Comparison of ENCODE assay signal across 8 cellular contexts in the genomic region with DNA sequence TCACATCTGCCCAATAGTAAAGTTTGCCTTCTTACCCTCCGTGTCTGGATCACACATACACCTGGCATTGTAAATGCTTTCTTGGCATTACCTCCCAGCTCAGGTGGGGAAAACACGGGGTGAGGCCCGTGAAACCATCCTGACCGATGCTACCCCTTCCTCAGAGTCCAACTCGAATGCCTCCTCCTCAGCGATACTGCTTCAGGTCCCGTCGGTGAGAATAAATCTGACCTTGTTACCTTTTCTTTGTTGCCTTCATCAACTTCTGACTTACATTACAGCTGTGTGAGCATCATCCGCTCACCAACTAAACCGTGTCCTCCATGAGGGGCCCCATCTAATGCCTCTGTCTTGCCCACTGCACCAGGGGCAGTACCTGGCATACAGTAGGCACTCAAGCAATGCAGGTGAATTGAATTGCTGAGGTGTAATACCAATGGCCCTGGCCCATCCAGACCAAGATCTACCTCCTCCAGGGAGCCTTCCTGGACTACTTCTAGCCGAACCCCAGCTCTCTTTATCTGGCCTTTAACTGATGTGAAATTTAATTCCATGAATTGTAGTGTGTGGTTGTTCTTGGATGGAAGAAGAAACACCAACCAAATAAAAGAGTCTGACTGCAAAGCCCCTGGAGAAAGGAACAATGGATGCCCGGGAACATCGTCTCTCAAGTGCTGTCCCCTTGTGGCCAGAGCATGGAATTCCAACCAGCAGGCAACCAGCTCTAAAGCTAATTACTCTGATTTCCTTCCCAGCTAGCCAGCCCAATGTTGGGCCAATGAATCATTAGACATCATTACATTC.
DNase-seq lines count a peak whose midpoint lies in the region; ATAC-seq and TF ChIP-seq lines count a peak whose summit lies in the region.

No MANE protein-coding gene starts in this region.

- CTCF ChIA-PET in A673 (lab: Charles Lee), result interaction anchor here (0.6 to 1.0 kb wide), 3 partner anchors 19 to 503 kb away, joined by 4 to 6 read pairs (median 4); no protein-coding TSS in a partner anchor
- CTCF ChIA-PET in CD8-positive, alpha-beta memory T cell (lab: Charles Lee), result interaction anchor here (1.2 to 1.6 kb wide), 3 partner anchors 13 to 490 kb away, joined by 3 to 7 read pairs (median 6); no protein-coding TSS in a partner anchor

- peaks cover 10 to 26% of the 10 kb centered on the region in 2 donors for H3K27me3 Mint-ChIP-seq in CD8-positive, alpha-beta memory T cell

- H3K36me3 ChIP-seq in A673 (ENCODE audit: insufficient read depth, low read length, poor library complexity, severe bottlenecking), result no peaks in the 10 kb centered on the region
- H3K36me3 ChIP-seq in tibial nerve, result no peaks in the 10 kb centered on the region
- H3K36me3 ChIP-seq in CD8-positive, alpha-beta memory T cell (ENCODE audit: insufficient read depth, low read length), result no peaks in the 10 kb centered on the region

- H3K9me3 ChIP-seq in A673 (ENCODE audit: low read depth, low read length, poor library complexity, severe bottlenecking), result no peaks in the 10 kb centered on the region
- no peaks in the 10 kb centered on the region for H3K9me3 ChIP-seq in tibial nerve
- H3K9me3 ChIP-seq in CD8-positive, alpha-beta memory T cell (ENCODE audit: low read length), result no peaks in the 10 kb centered on the region

- no peak for ATAC-seq in HG03354 (IDR thresholded peaks at IDR 0.05; ENCODE audit: poor library complexity, severe bottlenecking, unreplicated experiment)

- no peaks in the 10 kb centered on the region for H3K9me3 Mint-ChIP-seq in CD8-positive, alpha-beta memory T cell

- H3K27me3 ChIP-seq in A673 (replicated peaks; ENCODE audit: insufficient read depth, low read depth, low read length, poor library complexity) (no peaks in the 10 kb centered on the region), tibial nerve (no peaks in the 10 kb centered on the region)
- H3K27me3 ChIP-seq in CD8-positive, alpha-beta memory T cell (ENCODE audit: insufficient read depth, low read length, poor library complexity, severe bottlenecking), result no peaks in the 10 kb centered on the region

- H3K27ac Mint-ChIP-seq in CD8-positive, alpha-beta memory T cell, result no peak overlapping the region

- no TSS peak for BruUV-seq in A673 (replicated peaks; lab: Mats Ljungman, UMichigan)

- POLR2A ChIA-PET in A673 (lab: Charles Lee; ENCODE audit: low non-redundant PET), result interaction anchor here (0.7 kb wide), 1 partner anchor 132 kb away, joined by 3 read pairs; no protein-coding TSS in a partner anchor
- POLR2A ChIA-PET in CD8-positive, alpha-beta memory T cell (lab: Charles Lee), result no interaction called here

- TF ChIP-seq CTCF in A673 (conservative IDR thresholded peaks at IDR 0.05; ENCODE audit: low read depth, low read length) (peak; percentile 88), GM10266 (IDR thresholded peaks at IDR 0.05; ENCODE audit: control insufficient read depth, insufficient read depth, low read depth, missing control alignments) (peak; percentile 67), astrocyte of the cerebellum (IDR thresholded peaks at IDR 0.05; ENCODE audit: low read depth, low read length, missing control alignments) (peak; percentile 95), tibial nerve (IDR thresholded peaks at IDR 0.05) (peak; percentile 62 to 81 (median 75))

- WGBS in tibial nerve, 2 donors, result 73 to 77% methylated on average over 13 of the region's 13 CpGs

- no peak for TF ChIP-seq EP300 in tibial nerve (IDR thresholded peaks at IDR 0.05)

- H3K27ac ChIP-seq in A673 (ENCODE audit: low read depth, low read length, poor library complexity, severe bottlenecking) (no peak overlapping the region), tibial nerve (peak overlapping the region in 2 of 4 donors; percentile 29 to 77)
- no peak overlapping the region for H3K27ac ChIP-seq in CD8-positive, alpha-beta memory T cell (ENCODE audit: low read depth, low read length)

- in situ Hi-C loops in astrocyte of the cerebellum (cut with HindIII; ENCODE audit: low sequenced_read_pairs), result no loop called here

- DNase-seq in A673 (ENCODE audit: low spot score), result peak; percentile 71
- DNase-seq in GM10266 (ENCODE audit: extremely low spot score), result peak; percentile 42
- peak; percentile 23 for DNase-seq in NCI-H2107 treated with DMSO at 0.1 percent for 48 hours (lab: John Stamatoyannopoulos, UW; ENCODE audit: unreplicated experiment)
- DNase-seq in astrocyte of the cerebellum (ENCODE audit: low read depth), result no peak
- peak; percentile 49 for DNase-seq in iris pigment epithelial cell (ENCODE audit: low read depth)
- DNase-seq in tibial nerve (ENCODE audit: low spot score in 2 of 2), result peak in 1 of 2 donors; percentile 21
- DNase-seq in CD8-positive, alpha-beta memory T cell, result no peak

- H3K4me3 Mint-ChIP-seq in CD8-positive, alpha-beta memory T cell, result no peak overlapping the region

- no peak for TF ChIP-seq POLR2A in tibial nerve (IDR thresholded peaks at IDR 0.05)

- H3K36me3 Mint-ChIP-seq in CD8-positive, alpha-beta memory T cell, result no peaks in the 10 kb centered on the region

- intact Hi-C loops in A673 (cut with micrococcal nuclease; ENCODE audit: unreplicated experiment), result loop anchor here (1.0 kb wide), 2 partner anchors 433 to 490 kb away; no protein-coding TSS in a partner anchor

- H3K4me3 ChIP-seq in A673 (ENCODE audit: low read depth, low read length, poor library complexity, severe bottlenecking) (no peak overlapping the region), astrocyte of the cerebellum (ENCODE audit: low read depth, low read length) (no peak overlapping the region), tibial nerve (no peak overlapping the region)
- no peak overlapping the region for H3K4me3 ChIP-seq in CD8-positive, alpha-beta memory T cell (ENCODE audit: low read length)

- H3K4me1 ChIP-seq in A673 (ENCODE audit: insufficient read depth, low read length, poor library complexity, severe bottlenecking) (no peaks in the 10 kb centered on the region), tibial nerve (peaks cover 0 to 31% (median 0%) of the 10 kb centered on the region in 4 donors)
- no peaks in the 10 kb centered on the region for H3K4me1 ChIP-seq in CD8-positive, alpha-beta memory T cell (ENCODE audit: insufficient read depth, low read length)

- no peaks in the 10 kb centered on the region for H3K4me1 Mint-ChIP-seq in CD8-positive, alpha-beta memory T cell

Comparison
In these comparisons a context has a peak if more than half of its experiments do, and no peak if none do; other contexts are left out.
1. DNase-seq: peak in A673 (single experiment), GM10266 (single experiment), NCI-H2107 treated with DMSO at 0.1 percent for 48 hours (single experiment) and iris pigment epithelial cell (single experiment); none in astrocyte of the cerebellum (single experiment) and CD8-positive, alpha-beta memory T cell (0 of 5).
2. Peak in every context shown above with its lines, with median percentiles within 50 percentile points of each other: CTCF ChIP-seq.